ENCODE assay signal across 17 cellular contexts in the genomic region with DNA sequence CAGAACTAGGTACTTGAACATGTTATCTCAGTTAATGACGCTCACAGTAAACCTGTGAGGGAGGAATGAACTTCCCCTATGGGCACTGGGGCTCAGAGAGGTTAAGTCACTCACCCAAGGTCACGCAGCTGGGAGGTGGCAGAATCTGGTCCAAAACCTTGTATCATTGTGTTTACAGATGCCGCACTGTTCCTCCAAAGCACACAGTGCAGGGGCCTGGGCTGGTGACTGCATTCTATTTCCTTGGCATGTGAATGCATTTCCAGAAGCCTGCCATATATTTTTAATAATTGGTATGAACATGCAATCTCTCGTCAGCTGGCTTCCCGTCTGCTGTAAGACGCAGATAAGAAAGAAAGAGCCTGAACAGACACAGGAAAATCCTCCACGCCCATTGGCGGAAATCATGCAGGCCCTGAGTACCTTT.
DNase-seq lines count a peak whose midpoint lies in the region; FAIRE-seq and TF ChIP-seq lines count a peak whose summit lies in the region.
"Had no signal": no experiment of that assay in that cellular context is flagged by ENCODE, and none has a peak within 500 bp of the region (broad histone marks: within the 10 kb centered on the region; RNA-seq: fewer than 3 reads in every experiment).

No MANE protein-coding gene starts in this region.

- DNase-seq in AG08396 (ENCODE audit: low spot score) (peak; percentile 0), OCI-M1 (lab: John Stamatoyannopoulos, UW) (peak; percentile 51), fibroblast of pulmonary artery (ENCODE audit: low read depth) (peak; percentile 81), NCI-H345 (lab: John Stamatoyannopoulos, UW) (no peak), D721Med (ENCODE audit: insufficient read length, low spot score) (no peak), nucleus accumbens (lab: John Stamatoyannopoulos, UW) (no peak)
- no peak for DNase-seq in stimulated activated CD4-positive, alpha-beta T cell treated with anti-CD3 and anti-CD28 coated beads, Interleukin-4, amount 100 ng/mL, for 4 hours
- DNase-seq: 8988T, GF-D8, NCI-H1417 treated with DMSO at 0.1 percent for 48 hours, NCI-H187 treated with DMSO at 0.1 percent for 48 hours, NCI-H526 had no signal

- H3K4me3 ChIP-seq in fibroblast of pulmonary artery (replicated peaks; ENCODE audit: low read depth, low read length), result no peak overlapping the region
- H3K4me3 ChIP-seq: GM12878, SJSA1 had no signal

- peak overlapping the region; percentile 64 for H3K27ac ChIP-seq in VCaP
- H3K27ac ChIP-seq: KMS-11, SJSA1 had no signal

- TF ChIP-seq CTCF in VCaP (conservative IDR thresholded peaks at IDR 0.05), result no peak
- TF ChIP-seq CTCF in fibroblast of pulmonary artery (IDR thresholded peaks at IDR 0.05; ENCODE audit: low read length, missing control alignments), result no peak
- no peak for TF ChIP-seq CTCF in D721Med (IDR thresholded peaks at IDR 0.05; ENCODE audit: insufficient read depth, missing control alignments)

- no peak for FAIRE-seq in D721Med (lab: Jason Lieb, UNC)
- FAIRE-seq: GM12878, HepG2 had no signal

Comparison
In these comparisons a context has a peak if more than half of its experiments do, and no peak if none do; other contexts are left out.
1. DNase-seq: peak in AG08396 (single experiment), OCI-M1 (single experiment) and fibroblast of pulmonary artery (single experiment); none in NCI-H345 (single experiment), D721Med (single experiment), stimulated activated CD4-positive, alpha-beta T cell treated with anti-CD3 and anti-CD28 coated beads, Interleukin-4, amount 100 ng/mL, for 4 hours (0 of 2) and nucleus accumbens (0 of 56).